In the genomic region with DNA sequence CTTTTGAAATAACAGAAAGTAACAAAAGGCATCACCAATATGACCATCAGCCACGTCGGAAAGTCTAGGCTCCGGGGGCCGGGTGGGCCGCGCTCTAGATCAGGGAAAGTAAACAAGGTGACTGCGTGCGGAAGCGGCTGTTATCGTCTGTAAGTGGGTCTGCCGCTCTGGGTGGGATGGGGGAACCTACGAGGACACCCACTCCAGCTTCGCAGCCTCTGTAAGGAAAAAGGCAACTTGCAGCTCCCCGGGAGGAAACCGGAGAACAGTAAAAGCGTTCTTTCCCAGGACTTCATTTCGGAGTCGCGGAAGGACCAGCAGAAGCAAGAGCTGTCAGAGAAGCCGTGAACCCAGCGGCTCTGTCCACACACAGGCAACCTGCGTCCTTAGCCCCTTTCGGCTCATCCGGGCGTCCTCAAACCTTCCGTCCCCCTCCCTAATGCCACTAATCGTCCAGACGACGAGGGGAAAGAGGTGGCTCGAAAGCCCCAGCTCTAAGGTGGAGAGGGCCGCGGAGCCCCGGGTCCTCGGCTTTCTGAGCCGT, we compare ENCODE assay signal across 8 cellular contexts. TPM values are rescaled to one million over a fixed set of nuclear protein-coding genes. Genes with fewer than 3 reads are reported as not detected.
DNase-seq lines count a peak whose midpoint lies in the region; ATAC-seq and TF ChIP-seq lines count a peak whose summit lies in the region.

No MANE protein-coding gene starts in this region.

- DNase-seq in HFF-Myc (ENCODE audit: extremely low read depth, low read depth) (peak; percentile 9), NCI-H146 treated with DMSO at 0.1 percent for 48 hours (lab: John Stamatoyannopoulos, UW; ENCODE audit: unreplicated experiment) (peak; percentile 67), colonic mucosa (peak; percentile 56), left lobe of liver (ENCODE audit: low spot score) (peak; percentile 58), SK-N-DZ (ENCODE audit: low spot score) (no peak)
- peak; percentile 57 for DNase-seq in activated CD4-positive, alpha-beta T cell treated with anti-CD3 and anti-CD28 coated beads for 48 hours
- peak; percentile 32 for DNase-seq in stimulated activated CD4-positive, alpha-beta T cell treated with anti-CD3 and anti-CD28 coated beads, Interleukin-4, amount 100 ng/mL, for 1 hour

- intact Hi-C loops in colonic mucosa (cut with DNase I): no loop called here

- H3K27me3 ChIP-seq in colonic mucosa: no peaks in the 10 kb centered on the region

- TF ChIP-seq CTCF in GM12875 (IDR thresholded peaks at IDR 0.05; ENCODE audit: borderline replicate concordance, insufficient read depth, low read depth, low read length) (no peak), HFF-Myc (IDR thresholded peaks at IDR 0.05; ENCODE audit: low read depth, low read length, missing control alignments) (no peak), colonic mucosa (IDR thresholded peaks at IDR 0.05) (no peak)

- H3K4me1 ChIP-seq in colonic mucosa: peaks cover 7% of the 10 kb centered on the region

- H3K9ac ChIP-seq in colonic mucosa (ENCODE audit: low read depth in 2 of 2, low read length in 2 of 2): peak overlapping the region; percentile 99 to 100

- peak; percentile 58 for ATAC-seq in left lobe of liver

- no peaks in the 10 kb centered on the region for H3K9me3 ChIP-seq in colonic mucosa

- no peaks in the 10 kb centered on the region for H3K36me3 ChIP-seq in colonic mucosa

- H3K4me3 ChIP-seq in GM12875 (ENCODE audit: low read depth, low read length) (peak overlapping the region; percentile 99), HFF-Myc (replicated peaks; ENCODE audit: low read depth, low read length) (peak overlapping the region; percentile 99), colonic mucosa (peak overlapping the region; percentile 80)

- H3K27ac ChIP-seq in colonic mucosa: peak overlapping the region; percentile 97

RNA-seq across cellular contexts. Expression of gene XRN1, which starts 0.5 kb away (rescaled TPM):
- 10 to 100 TPM; 23.3 to 57.0 TPM for total RNA-seq in colonic mucosa
- 22.3 TPM for total RNA-seq in left lobe of liver
- 6.2 and 8.4 TPM in 2 replicates for polyA plus RNA-seq in SK-N-DZ (2014; cell fraction: cytosol; rRNA removed)
- polyA plus RNA-seq in SK-N-DZ (2014; cell fraction: nucleus; rRNA removed): 9.0 and 10.1 TPM in 2 replicates
